ENCODE assay signal across 14 cellular contexts in the genomic region with DNA sequence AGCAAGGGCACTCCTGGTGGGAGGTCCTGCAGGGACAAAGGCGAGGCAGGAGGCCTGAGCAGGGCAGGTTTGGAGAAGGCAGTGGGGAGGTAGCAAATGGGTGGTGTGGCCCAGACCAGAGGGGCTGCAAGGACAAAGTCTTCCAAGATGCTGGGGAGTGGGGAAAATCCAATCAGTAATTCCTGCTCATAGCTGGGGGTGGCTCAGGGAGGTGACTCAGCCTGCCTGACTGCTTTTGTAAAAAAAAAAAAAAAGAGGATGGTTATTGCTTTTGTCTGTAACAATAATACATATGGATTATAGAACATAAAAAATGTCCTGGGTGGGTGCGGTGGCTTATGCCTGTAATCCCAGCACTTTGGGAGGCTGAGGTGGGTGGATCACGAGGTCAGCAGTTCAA. TPM values are rescaled to one million over a fixed set of nuclear protein-coding genes. Genes with fewer than 3 reads are reported as not detected.
"Had no signal": no experiment of that assay in that cellular context is flagged by ENCODE, and none has a peak within 500 bp of the region (broad histone marks: within the 10 kb centered on the region; RNA-seq: fewer than 3 reads in every experiment).

No MANE protein-coding gene starts in this region.

- H3K36me3 Mint-ChIP-seq: activated naive CD4-positive, alpha-beta T cell treated with anti-CD3 and anti-CD28 coated beads, Interleukin-2, amount 50 U/mL, for 24 hours; naive thymus-derived CD4-positive, alpha-beta T cell; stimulated activated effector memory CD8-positive, alpha-beta T cell treated with anti-CD3 and anti-CD28 coated beads, Interleukin-12 subunit alpha, Interleukin-12 subunit beta, amount 100 ng/mL, for 72 hours had no signal

- H3K4me3 ChIP-seq: hepatocyte, right atrium auricular region, smooth muscle cell, tibial artery, vagina had no signal

- H3K4me3 Mint-ChIP-seq: activated naive CD4-positive, alpha-beta T cell treated with anti-CD3 and anti-CD28 coated beads, Interleukin-2, amount 50 U/mL, for 24 hours; naive thymus-derived CD4-positive, alpha-beta T cell; stimulated activated effector memory CD8-positive, alpha-beta T cell treated with anti-CD3 and anti-CD28 coated beads, Interleukin-12 subunit alpha, Interleukin-12 subunit beta, amount 100 ng/mL, for 72 hours had no signal

- H3K27ac Mint-ChIP-seq: activated naive CD4-positive, alpha-beta T cell treated with anti-CD3 and anti-CD28 coated beads, Interleukin-2, amount 50 U/mL, for 24 hours; stimulated activated effector memory CD8-positive, alpha-beta T cell treated with anti-CD3 and anti-CD28 coated beads, Interleukin-12 subunit alpha, Interleukin-12 subunit beta, amount 100 ng/mL, for 72 hours had no signal

- H3K9me3 ChIP-seq: neutrophil, right atrium auricular region, tibial artery, vagina had no signal

- H3K9me3 Mint-ChIP-seq: activated naive CD4-positive, alpha-beta T cell treated with anti-CD3 and anti-CD28 coated beads, Interleukin-2, amount 50 U/mL, for 24 hours; stimulated activated effector memory CD8-positive, alpha-beta T cell treated with anti-CD3 and anti-CD28 coated beads, Interleukin-12 subunit alpha, Interleukin-12 subunit beta, amount 100 ng/mL, for 72 hours had no signal

- H3K36me3 ChIP-seq: neutrophil, right atrium auricular region, vagina had no signal

- ATAC-seq: naive thymus-derived CD4-positive, alpha-beta T cell; stimulated activated effector memory CD8-positive, alpha-beta T cell treated with anti-CD3 and anti-CD28 coated beads, Interleukin-12 subunit alpha, Interleukin-12 subunit beta, amount 100 ng/mL, for 72 hours had no signal

- H3K27me3 Mint-ChIP-seq: activated naive CD4-positive, alpha-beta T cell treated with anti-CD3 and anti-CD28 coated beads, Interleukin-2, amount 50 U/mL, for 24 hours had no signal

- DNase-seq: activated CD4-positive, alpha-beta T cell treated with anti-CD3 and anti-CD28 coated beads for 48 hours; activated CD8-positive, alpha-beta memory T cell treated with anti-CD3 and anti-CD28 coated beads for 24 hours; amygdala; effector CD4-positive, alpha-beta T cell; naive thymus-derived CD4-positive, alpha-beta T cell; T-helper 1 cell; tibial artery had no signal

- H3K79me2 ChIP-seq: hepatocyte had no signal

- H3K27me3 ChIP-seq: hepatocyte, neutrophil, right atrium auricular region, tibial artery, vagina had no signal

- H3K27ac ChIP-seq: hepatocyte, neutrophil, right atrium auricular region, tibial artery, vagina had no signal

- H2AFZ ChIP-seq: hepatocyte had no signal

- H3K4me2 ChIP-seq: hepatocyte, smooth muscle cell had no signal

RNA-seq across cellular contexts. Expression of gene IL34, which starts 5.2 kb away (rescaled TPM):
- total RNA-seq: smooth muscle cell had no signal
- polyA plus RNA-seq: naive thymus-derived CD4-positive, alpha-beta T cell had no signal

RNA-seq across cellular contexts. Expression of gene MTSS2, which starts 34.3 kb away (rescaled TPM):
- polyA plus RNA-seq: naive thymus-derived CD4-positive, alpha-beta T cell had no signal
